ENCODE assay signal across 1 cellular context in genomic region chr18:8630546-8630945, GRCh38.
TF ChIP-seq lines count a peak whose summit lies in the region.

No MANE protein-coding gene starts in this region.

TF ChIP-seq in HepG2, 621 proteins besides CTCF, POLR2A, EP300 and RAD21 (continued from another document and continues in another):
- TF ChIP-seq PATZ1 (CRISPR knock-in tag; IDR thresholded peaks at IDR 0.05) (no peak), SOX6 (IDR thresholded peaks at IDR 0.05) (no peak), SOX6 (CRISPR knock-in tag; IDR thresholded peaks at IDR 0.05) (peak; percentile 37), CBFB (CRISPR knock-in tag; IDR thresholded peaks at IDR 0.05) (no peak), HNF4G (IDR thresholded peaks at IDR 0.05; ENCODE audit: borderline replicate concordance, low read depth, low read length) (no peak), HNF4G (CRISPR knock-in tag; IDR thresholded peaks at IDR 0.05; ENCODE audit: borderline replicate concordance, low read depth) (no peak), CREB1 (IDR thresholded peaks at IDR 0.05) (no peak), CREB1 (CRISPR knock-in tag; IDR thresholded peaks at IDR 0.05) (no peak), SRSF9 (IDR thresholded peaks at IDR 0.05; ENCODE audit: borderline replicate concordance, insufficient read depth, low read depth, low read length, poor library complexity, severe bottlenecking) (no peak), TERF1 (CRISPR knock-in tag; IDR thresholded peaks at IDR 0.05) (no peak), MLLT10 (CRISPR knock-in tag; IDR thresholded peaks at IDR 0.05) (no peak), CENPX (CRISPR knock-in tag; IDR thresholded peaks at IDR 0.05) (no peak), ZSCAN21 (CRISPR knock-in tag; IDR thresholded peaks at IDR 0.05; ENCODE audit: borderline replicate concordance) (no peak), TSC22D2 (CRISPR knock-in tag; IDR thresholded peaks at IDR 0.05; ENCODE audit: borderline replicate concordance) (no peak), LCORL (IDR thresholded peaks at IDR 0.05) (no peak), LCORL (CRISPR knock-in tag; IDR thresholded peaks at IDR 0.05) (no peak), ZNF124 (CRISPR knock-in tag; IDR thresholded peaks at IDR 0.05) (no peak), NFIC (IDR thresholded peaks at IDR 0.05; ENCODE audit: low read length) (0 out of 2 replicates have a peak, but pooled peaks have one; percentile 25), BCLAF1 (IDR thresholded peaks at IDR 0.05) (no peak), ZNF619 (CRISPR knock-in tag; IDR thresholded peaks at IDR 0.05) (no peak), NFATC3 (CRISPR knock-in tag; IDR thresholded peaks at IDR 0.05) (no peak), ZNF274 (CRISPR knock-in tag; IDR thresholded peaks at IDR 0.05) (no peak), CBX2 (IDR thresholded peaks at IDR 0.05; ENCODE audit: low read depth, low read length) (no peak), CBX2 (CRISPR knock-in tag; IDR thresholded peaks at IDR 0.05; ENCODE audit: low read depth) (no peak), TFAP4 (IDR thresholded peaks at IDR 0.05; ENCODE audit: borderline replicate concordance, low read depth) (peak; percentile 40; the same call in 1 of the 2 replicates), ZNF772 (CRISPR knock-in tag; IDR thresholded peaks at IDR 0.05) (no peak), ZC3H4 (CRISPR knock-in tag; IDR thresholded peaks at IDR 0.05; ENCODE audit: borderline replicate concordance) (no peak), ZFP1 (CRISPR knock-in tag; IDR thresholded peaks at IDR 0.05) (no peak), GABPA (IDR thresholded peaks at IDR 0.05; ENCODE audit: low read depth, low read length) (no peak), GABPA (CRISPR knock-in tag; IDR thresholded peaks at IDR 0.05; ENCODE audit: low read depth) (no peak), ZBTB25 (CRISPR knock-in tag; IDR thresholded peaks at IDR 0.05) (no peak), ZNF512B (CRISPR knock-in tag; IDR thresholded peaks at IDR 0.05; ENCODE audit: borderline replicate concordance) (no peak), MED13 (CRISPR knock-in tag; IDR thresholded peaks at IDR 0.05) (no peak), HMGA1 (CRISPR knock-in tag; conservative IDR thresholded peaks at IDR 0.05) (no peak), IKZF5 (CRISPR knock-in tag; IDR thresholded peaks at IDR 0.05) (no peak), ZNF597 (CRISPR knock-in tag; IDR thresholded peaks at IDR 0.05) (no peak), NCOR1 (IDR thresholded peaks at IDR 0.05; ENCODE audit: borderline replicate concordance, low read length) (peak; percentile 34; the same call in 1 of the 2 replicates), E2F5 (CRISPR knock-in tag; conservative IDR thresholded peaks at IDR 0.05) (no peak), ZNF414 (CRISPR knock-in tag; IDR thresholded peaks at IDR 0.05) (no peak), ZNF3 (CRISPR knock-in tag; IDR thresholded peaks at IDR 0.05) (no peak), SP140L (CRISPR knock-in tag; IDR thresholded peaks at IDR 0.05; ENCODE audit: borderline replicate concordance) (no peak), GMEB1 (CRISPR knock-in tag; IDR thresholded peaks at IDR 0.05; ENCODE audit: borderline replicate concordance) (no peak), CBX1 (IDR thresholded peaks at IDR 0.05; ENCODE audit: low read depth) (no peak), ZNF674 (CRISPR knock-in tag; IDR thresholded peaks at IDR 0.05; ENCODE audit: low read depth) (no peak), PPARG (CRISPR knock-in tag; conservative IDR thresholded peaks at IDR 0.05) (0 out of 2 replicates have a peak, but pooled peaks have one; percentile 20)
